ENCODE assay signal across 7 cellular contexts in genomic region chr6:129709451-129709908, GRCh38. TPM values are rescaled to one million over a fixed set of nuclear protein-coding genes. Genes with fewer than 3 reads are reported as not detected.
DNase-seq lines count a peak whose midpoint lies in the region; ATAC-seq and TF ChIP-seq lines count a peak whose summit lies in the region.

No MANE protein-coding gene starts in this region.

- no peaks in the 10 kb centered on the region for H3K27me3 Mint-ChIP-seq in chondrocyte (ENCODE audit: low read depth)

- in situ Hi-C loops in HAP-1 (cut with MboI; ENCODE audit: low sequenced_read_pairs): no loop called here

- H3K27ac Mint-ChIP-seq in chondrocyte (ENCODE audit: unreplicated experiment): peak overlapping the region; percentile 98

- H3K9me3 Mint-ChIP-seq in chondrocyte (ENCODE audit: low read depth): no peaks in the 10 kb centered on the region

- TF ChIP-seq POLR2A in lower leg skin (IDR thresholded peaks at IDR 0.05): no peak

- H3K4me1 ChIP-seq in HAP-1 (peaks cover 30% of the 10 kb centered on the region), thymus (ENCODE audit: control insufficient read depth, insufficient read depth, low read length) (peaks cover 8% of the 10 kb centered on the region)

- H3K9me3 ChIP-seq in HAP-1: no peaks in the 10 kb centered on the region
- no peaks in the 10 kb centered on the region for H3K9me3 ChIP-seq in thymus (ENCODE audit: control insufficient read depth)

- H3K36me3 ChIP-seq in HAP-1 (replicated peaks): no peaks in the 10 kb centered on the region; the same call in 1 of the 2 replicates
- H3K36me3 ChIP-seq in thymus (ENCODE audit: control insufficient read depth, insufficient read depth): no peaks in the 10 kb centered on the region

- no peak for TF ChIP-seq CTCF in chondrocyte (IDR thresholded peaks at IDR 0.05)
- no peak for TF ChIP-seq CTCF in lower leg skin (IDR thresholded peaks at IDR 0.05)

- whole genome bisulfite sequencing in lower leg skin, 2 donors: 2 to 4% methylated on average over 4 of the region's 4 CpGs
- WGBS in thymus: 8% methylated on average over 4 of the region's 4 CpGs

- H3K4me3 ChIP-seq in HAP-1 (peak overlapping the region; percentile 48), lower leg skin (ENCODE audit: low read depth, poor library complexity, severe bottlenecking) (peak overlapping the region; percentile 61), thymus (ENCODE audit: low read length) (peak overlapping the region; percentile 67)

- peak; percentile 54 for ATAC-seq in GM18502 (IDR thresholded peaks at IDR 0.05; ENCODE audit: poor library complexity, unreplicated experiment)

- H3K36me3 Mint-ChIP-seq in chondrocyte (ENCODE audit: low read depth): no peaks in the 10 kb centered on the region

- peak overlapping the region; percentile 95 for H3K4me3 Mint-ChIP-seq in chondrocyte (ENCODE audit: unreplicated experiment)

- DNase-seq in HAP-1 (ENCODE audit: low spot score in 2 of 2) (peak; percentile 52 to 57), NCI-H226 (peak; percentile 34), chondrocyte (ENCODE audit: low spot score) (no peak), lower leg skin (ENCODE audit: low spot score in 2 of 2) (no peak), T-helper 9 cell (no peak)

- intact Hi-C loops in lower leg skin (cut with DNase I; ENCODE audit: low total_unique reads): no loop called here

- H3K4me1 Mint-ChIP-seq in chondrocyte (ENCODE audit: low read depth): peaks cover 37% of the 10 kb centered on the region

- H3K27me3 ChIP-seq in HAP-1 (ENCODE audit: low read depth) (no peaks in the 10 kb centered on the region), thymus (ENCODE audit: control insufficient read depth, insufficient read depth) (no peaks in the 10 kb centered on the region)

- H3K27ac ChIP-seq in thymus (ENCODE audit: low read depth): peak overlapping the region; percentile 80

RNA-seq across cellular contexts. Expression of gene ARHGAP18, which starts 0.5 kb away (rescaled TPM):
- total RNA-seq in chondrocyte (8.0 to 14.0 TPM (median 10.3 TPM) in 3 replicates), lower leg skin (10 to 100 TPM in 1 of 4 donors, 1 to 10 TPM in 3; 5.1 to 12.7 (median 7.7) TPM)
- polyA plus RNA-seq in thymus: 8.2 TPM

Comparison
In these comparisons a context has a peak if more than half of its experiments do, and no peak if none do; other contexts are left out.
1. DNase-seq: peak in HAP-1 (2 of 2) and NCI-H226 (single experiment); none in chondrocyte (single experiment), lower leg skin (0 of 2) and T-helper 9 cell (single experiment).
2. Peak in every context shown above with its lines, with median percentiles within 50 percentile points of each other: H3K4me3 ChIP-seq.